Comparison of ENCODE assay signal across 8 cellular contexts in genomic region chr7:140656548-140657515, GRCh38. TPM values are rescaled to one million over a fixed set of nuclear protein-coding genes. Genes with fewer than 3 reads are reported as not detected.
DNase-seq lines count a peak whose midpoint lies in the region; ATAC-seq and TF ChIP-seq lines count a peak whose summit lies in the region.

No MANE protein-coding gene starts in this region.

- H3K4me3 ChIP-seq in AG09309 (ENCODE audit: control insufficient read depth, low read depth, low read length) (peak overlapping the region; percentile 26), coronary artery (peak overlapping the region; percentile 65), muscle layer of duodenum (ENCODE audit: low read depth in 1 of 2, low read length in 2 of 2) (peak overlapping the region; percentile 44 to 49)

- H3K27me3 ChIP-seq in muscle layer of duodenum (ENCODE audit: low read depth, low read length) = no peaks in the 10 kb centered on the region

- H3K36me3 ChIP-seq in muscle layer of duodenum (ENCODE audit: control insufficient read depth in 1 of 2, insufficient read depth in 2 of 2, low read length in 2 of 2) = no peaks in the 10 kb centered on the region

- DNase-seq in AG09309 (ENCODE audit: low read depth) = no peak
- DNase-seq in RPMI7951 (ENCODE audit: low read depth) = peak; percentile 78
- DNase-seq in coronary artery (ENCODE audit: low spot score) = no peak
- DNase-seq in ureter (ENCODE audit: low spot score) = peak; percentile 84
- no peak for DNase-seq in T-helper 9 cell

- H3K27ac ChIP-seq in coronary artery (peak overlapping the region in 1 of 2 donors; percentile 43), muscle layer of duodenum (ENCODE audit: low read length) (peak overlapping the region; percentile 1)

- H3K4me1 ChIP-seq in muscle layer of duodenum (ENCODE audit: control insufficient read depth in 1 of 2, insufficient read depth in 2 of 2, low read length in 2 of 2) = peaks cover 8 to 28% of the 10 kb centered on the region in 2 donors

- ATAC-seq in GM18520 (IDR thresholded peaks at IDR 0.05; ENCODE audit: unreplicated experiment) (peak; percentile 49), HG03045 (IDR thresholded peaks at IDR 0.05; ENCODE audit: unreplicated experiment) (peak; percentile 91)

- no peak for TF ChIP-seq CTCF in AG09309 (IDR thresholded peaks at IDR 0.05; ENCODE audit: control insufficient read depth, insufficient read depth, low read depth, low read length, missing control alignments)
- TF ChIP-seq CTCF in coronary artery (IDR thresholded peaks at IDR 0.05) = no peak

- no peaks in the 10 kb centered on the region for H3K9me3 ChIP-seq in muscle layer of duodenum (ENCODE audit: control insufficient read depth in 1 of 2, low read length in 2 of 2)

RNA-seq across cellular contexts. Expression of gene ADCK2, which starts 15.9 kb away (rescaled TPM):
- total RNA-seq in RPMI7951 (2014; rRNA removed; shearing (Covaris generic)) = 16.2 and 16.8 TPM in 2 replicates
- 28.9 TPM for total RNA-seq in ureter

RNA-seq across cellular contexts. Expression of gene DENND2A, which starts 16.2 kb away (rescaled TPM):
- 26.9 and 29.6 TPM in 2 replicates for total RNA-seq in RPMI7951 (2014; rRNA removed; shearing (Covaris generic))
- 14.9 TPM for total RNA-seq in ureter

RNA-seq across cellular contexts. Expression of gene NDUFB2, which starts 39.7 kb away (rescaled TPM):
- 333 and 473 TPM in 2 replicates for total RNA-seq in RPMI7951 (2014; rRNA removed; shearing (Covaris generic))
- 180 TPM for total RNA-seq in ureter

Comparison
In these comparisons a context has a peak if more than half of its experiments do, and no peak if none do; other contexts are left out.
1. DNase-seq: peak in RPMI7951 (single experiment) and ureter (single experiment); none in AG09309 (single experiment), coronary artery (single experiment) and T-helper 9 cell (single experiment).
2. Peak in every context shown above with its lines, with median percentiles within 50 percentile points of each other: H3K4me3 ChIP-seq.